Comparison of ENCODE assay signal across 21 cellular contexts in genomic region chr2:197128897-197129296, GRCh38.
DNase-seq lines count a peak whose midpoint lies in the region; ATAC-seq lines count a peak whose summit lies in the region.
"Had no signal": no experiment of that assay in that cellular context is flagged by ENCODE, and none has a peak within 500 bp of the region (broad histone marks: within the 10 kb centered on the region; RNA-seq: fewer than 3 reads in every experiment).

No MANE protein-coding gene starts in this region.

- peak overlapping the region; percentile 20 for H3K27ac Mint-ChIP-seq in T-helper 2 cell treated with Interferon-gamma antibody and Interleukin-4, amounts not matched to agents 5 μg/mL and 100 μg/mL, for 36 hours
- H3K27ac Mint-ChIP-seq in naive thymus-derived CD8-positive, alpha-beta T cell, result peak overlapping the region in 7 of 10 donors; percentile 53 to 100 (median 72)
- H3K27ac Mint-ChIP-seq: HFFc6 had no signal

- peaks cover 60% of the 10 kb centered on the region for H3K4me1 Mint-ChIP-seq in T-helper 2 cell treated with Interferon-gamma antibody and Interleukin-4, amounts not matched to agents 5 μg/mL and 100 μg/mL, for 36 hours (ENCODE audit: low read depth)
- peaks cover 39 to 80% (median 67%) of the 10 kb centered on the region in 4 donors for H3K4me1 Mint-ChIP-seq in naive thymus-derived CD8-positive, alpha-beta T cell

- no peak overlapping the region for H3K4me3 Mint-ChIP-seq in T-helper 2 cell treated with Interferon-gamma antibody and Interleukin-4, amounts not matched to agents 5 μg/mL and 100 μg/mL, for 36 hours
- peak overlapping the region in 3 of 10 donors; percentile 19 to 40 (median 24) for H3K4me3 Mint-ChIP-seq in naive thymus-derived CD8-positive, alpha-beta T cell
- H3K4me3 Mint-ChIP-seq: HFFc6 had no signal

- peaks cover 17% of the 10 kb centered on the region for H3K9me3 Mint-ChIP-seq in T-helper 2 cell treated with Interferon-gamma antibody and Interleukin-4, amounts not matched to agents 5 μg/mL and 100 μg/mL, for 36 hours
- no peaks in the 10 kb centered on the region for H3K9me3 Mint-ChIP-seq in naive thymus-derived CD8-positive, alpha-beta T cell
- H3K9me3 Mint-ChIP-seq: HFFc6 had no signal

- no peak for DNase-seq in T-helper 2 cell treated with Interferon-gamma antibody and Interleukin-4, amounts not matched to agents 5 μg/mL and 100 μg/mL, for 36 hours (ENCODE audit: low spot score)
- DNase-seq in T-helper 2 cell (no peak), M059J (ENCODE audit: low read depth) (peak; percentile 26), amniotic epithelial cell (ENCODE audit: low read depth) (peak; percentile 51), NCI-H774 (lab: John Stamatoyannopoulos, UW) (no peak), HCEC 1CT (no peak), NCI-H146 (lab: John Stamatoyannopoulos, UW) (no peak)
- DNase-seq in naive thymus-derived CD8-positive, alpha-beta T cell, result no peak
- DNase-seq: activated CD8-positive, alpha-beta memory T cell treated with anti-CD3 and anti-CD28 coated beads for 24 hours; AML-193; DMS79 treated with DMSO at 0.1 percent for 48 hours; esophagus squamous epithelium; HFFc6; MG63; NCI-H1417 treated with DMSO at 0.1 percent for 48 hours; NCI-H524 treated with DMSO at 0.1 percent for 48 hours; retina; spleen; stimulated activated CD4-positive, alpha-beta T cell treated with anti-CD3 and anti-CD28 coated beads, Interleukin-4, amount 100 ng/mL, for 4 hours; upper lobe of left lung; WERI-Rb-1 had no signal

- peaks cover 76% of the 10 kb centered on the region for H3K36me3 Mint-ChIP-seq in T-helper 2 cell treated with Interferon-gamma antibody and Interleukin-4, amounts not matched to agents 5 μg/mL and 100 μg/mL, for 36 hours (ENCODE audit: low read depth)
- H3K36me3 Mint-ChIP-seq in naive thymus-derived CD8-positive, alpha-beta T cell, result peaks cover 0 to 62% (median 33%) of the 10 kb centered on the region in 3 donors

- ATAC-seq in naive thymus-derived CD8-positive, alpha-beta T cell, result no peak

- H3K27me3 Mint-ChIP-seq in T-helper 2 cell treated with Interferon-gamma antibody and Interleukin-4, amounts not matched to agents 5 μg/mL and 100 μg/mL, for 36 hours (ENCODE audit: low read depth), result no peaks in the 10 kb centered on the region
- no peaks in the 10 kb centered on the region for H3K27me3 Mint-ChIP-seq in naive thymus-derived CD8-positive, alpha-beta T cell

- POLR2A ChIA-PET in naive thymus-derived CD8-positive, alpha-beta T cell (lab: Charles Lee), result interaction anchor here (0.6 to 0.7 kb wide), 2 partner anchors 9 to 59 kb away, joined by 3 to 5 read pairs; no protein-coding TSS in a partner anchor

Comparison
In these comparisons a context has a peak if more than half of its experiments do, and no peak if none do; other contexts are left out.
1. DNase-seq: peak in M059J (single experiment) and amniotic epithelial cell (single experiment); none in T-helper 2 cell treated with Interferon-gamma antibody and Interleukin-4, amounts not matched to agents 5 μg/mL and 100 μg/mL, for 36 hours (single experiment), T-helper 2 cell (0 of 5), naive thymus-derived CD8-positive, alpha-beta T cell (0 of 10), NCI-H774 (single experiment), HCEC 1CT (single experiment) and NCI-H146 (single experiment).